ENCODE assay signal across 27 cellular contexts in genomic region chr1:158295791-158296190, GRCh38. TPM values are rescaled to one million over a fixed set of nuclear protein-coding genes. Genes with fewer than 3 reads are reported as not detected.
DNase-seq lines count a peak whose midpoint lies in the region; ATAC-seq, FAIRE-seq and TF ChIP-seq lines count a peak whose summit lies in the region.
"Had no signal": no experiment of that assay in that cellular context is flagged by ENCODE, and none has a peak within 500 bp of the region (broad histone marks: within the 10 kb centered on the region; RNA-seq: fewer than 3 reads in every experiment).

No MANE protein-coding gene starts in this region.

- no peak overlapping the region for H2BK120ac ChIP-seq in neuronal stem cell (ENCODE audit: low read depth, low read length)

- DNase-seq in bronchial epithelial cell (ENCODE audit: low read depth) (no peak), neuronal stem cell (ENCODE audit: low spot score) (no peak), upper lobe of left lung (no peak), urothelium cell line (ENCODE audit: low spot score) (no peak), GM12892 (ENCODE audit: insufficient read length) (no peak), Ammon's horn (ENCODE audit: low spot score) (no peak)
- DNase-seq in activated T-cell treated with anti-CD3 and anti-CD28 coated beads, Interleukin-2, amount 50 U/mL, for 72 hours: no peak
- DNase-seq: 8988T; AML-193; BE2C; C1 segment of cervical spinal cord; CD4-positive, alpha-beta memory T cell; CD4-positive, CD25-positive, alpha-beta regulatory T cell; CD8-positive, alpha-beta memory T cell; COR-L47; DMS 273 treated with DMSO at 0.1 percent for 48 hours; DMS153; DMS53; DMS79; GF-D8 had no signal

- H3K4me3 Mint-ChIP-seq in activated T-cell treated with anti-CD3 and anti-CD28 coated beads, Interleukin-2, amount 50 U/mL, for 72 hours: no peak overlapping the region
- H3K4me3 Mint-ChIP-seq: CD14-positive monocyte; CD4-positive, alpha-beta memory T cell; CD4-positive, CD25-positive, alpha-beta regulatory T cell; CD8-positive, alpha-beta memory T cell had no signal

- H3K4me1 Mint-ChIP-seq in activated T-cell treated with anti-CD3 and anti-CD28 coated beads, Interleukin-2, amount 50 U/mL, for 72 hours (ENCODE audit: low read depth): no peaks in the 10 kb centered on the region
- H3K4me1 Mint-ChIP-seq: CD14-positive monocyte; CD4-positive, alpha-beta memory T cell; CD4-positive, CD25-positive, alpha-beta regulatory T cell; CD8-positive, alpha-beta memory T cell had no signal

- H3K27me3 Mint-ChIP-seq in activated T-cell treated with anti-CD3 and anti-CD28 coated beads, Interleukin-2, amount 50 U/mL, for 72 hours (ENCODE audit: low read depth): peaks cover 7% of the 10 kb centered on the region

- H3K27me3 ChIP-seq in bronchial epithelial cell (ENCODE audit: control insufficient read depth, insufficient read depth, low read length) (no peaks in the 10 kb centered on the region), neuronal stem cell (ENCODE audit: control insufficient read depth in 3 of 3, insufficient read depth in 3 of 3, low read depth in 1 of 3, low read length in 3 of 3) (no peaks in the 10 kb centered on the region), upper lobe of left lung (no peaks in the 10 kb centered on the region)
- H3K27me3 ChIP-seq: BE2C, BLaER1 had no signal

- no peak overlapping the region for H4K91ac ChIP-seq in neuronal stem cell (ENCODE audit: low read depth, low read length, poor library complexity)

- ATAC-seq in upper lobe of left lung (ENCODE audit: low FRiP score in 2 of 2): peak; percentile 17 to 55
- ATAC-seq in GM19395 (IDR thresholded peaks at IDR 0.05; ENCODE audit: unreplicated experiment): no peak
- ATAC-seq in activated T-cell treated with anti-CD3 and anti-CD28 coated beads, Interleukin-2, amount 50 U/mL, for 72 hours (replicated peaks in 1 of 2): no peak
- ATAC-seq: A549 had no signal

- H3K14ac ChIP-seq in neuronal stem cell (ENCODE audit: low read length): peak overlapping the region; percentile 42

- peaks cover 0 to 4% of the 10 kb centered on the region in 2 donors for H3K9me3 ChIP-seq in neuronal stem cell (replicated peaks in 1 of 2; ENCODE audit: control insufficient read depth in 2 of 2, insufficient read depth in 1 of 2, low read depth in 1 of 2, low read length in 2 of 2)
- peaks cover 0 to 2% (median 0%) of the 10 kb centered on the region in 4 donors for H3K9me3 ChIP-seq in upper lobe of left lung
- H3K9me3 ChIP-seq: A549 had no signal

- H3K9me3 Mint-ChIP-seq in activated T-cell treated with anti-CD3 and anti-CD28 coated beads, Interleukin-2, amount 50 U/mL, for 72 hours: peaks cover 8% of the 10 kb centered on the region in 2 donors

- H3K27ac ChIP-seq in neuronal stem cell (replicated peaks; ENCODE audit: low read length) (no peak overlapping the region), upper lobe of left lung (no peak overlapping the region)
- H3K27ac ChIP-seq: A549, BLaER1 had no signal

- peak overlapping the region; percentile 13 for H2AK5ac ChIP-seq in neuronal stem cell (ENCODE audit: low read depth, low read length)

- peak overlapping the region; percentile 21 for H3K23ac ChIP-seq in neuronal stem cell (ENCODE audit: low read depth, low read length, poor library complexity)

- no peak for TF ChIP-seq POLR2A in upper lobe of left lung (IDR thresholded peaks at IDR 0.05)
- TF ChIP-seq POLR2A in GM12892 (IDR thresholded peaks at IDR 0.05; ENCODE audit: low read depth, low read length): no peak

- TF ChIP-seq CTCF in bronchial epithelial cell (IDR thresholded peaks at IDR 0.05; ENCODE audit: insufficient read depth, low read length, severe bottlenecking) (no peak), upper lobe of left lung (IDR thresholded peaks at IDR 0.05) (no peak)

- peaks cover 3 to 5% of the 10 kb centered on the region in 2 donors for H3K36me3 Mint-ChIP-seq in activated T-cell treated with anti-CD3 and anti-CD28 coated beads, Interleukin-2, amount 50 U/mL, for 72 hours (ENCODE audit: insufficient read depth in 2 of 2)
- H3K36me3 Mint-ChIP-seq: CD4-positive, alpha-beta memory T cell; CD4-positive, CD25-positive, alpha-beta regulatory T cell had no signal

- no peaks in the 10 kb centered on the region for H3K79me1 ChIP-seq in neuronal stem cell (ENCODE audit: low read depth, low read length)

- no peak overlapping the region for H2BK15ac ChIP-seq in neuronal stem cell (ENCODE audit: low read length)

- no peak overlapping the region for H3K4me3 ChIP-seq in bronchial epithelial cell (ENCODE audit: low read depth, low read length)
- H3K4me3 ChIP-seq in neuronal stem cell (ENCODE audit: low read length in 2 of 2): peak overlapping the region in 1 of 2 donors; percentile 47
- H3K4me3 ChIP-seq in upper lobe of left lung: no peak overlapping the region
- H3K4me3 ChIP-seq: A549, BLaER1 had no signal

- H2BK12ac ChIP-seq in neuronal stem cell (ENCODE audit: low read length): no peak overlapping the region

- no peak overlapping the region for H4K8ac ChIP-seq in neuronal stem cell (ENCODE audit: low read depth, low read length)

- no peak overlapping the region for H3K27ac Mint-ChIP-seq in activated T-cell treated with anti-CD3 and anti-CD28 coated beads, Interleukin-2, amount 50 U/mL, for 72 hours
- H3K27ac Mint-ChIP-seq: CD14-positive monocyte; CD4-positive, alpha-beta memory T cell; CD4-positive, CD25-positive, alpha-beta regulatory T cell; CD8-positive, alpha-beta memory T cell had no signal

- H3K4ac ChIP-seq in neuronal stem cell (ENCODE audit: low read length): no peak overlapping the region

- no peak overlapping the region for H3K4me2 ChIP-seq in neuronal stem cell (ENCODE audit: insufficient read depth, low read length, poor library complexity, severe bottlenecking)
- H3K4me2 ChIP-seq: A549, BLaER1 had no signal

- no peaks in the 10 kb centered on the region for H3K36me3 ChIP-seq in bronchial epithelial cell (ENCODE audit: control insufficient read depth, insufficient read depth, low read length)
- no peaks in the 10 kb centered on the region for H3K36me3 ChIP-seq in neuronal stem cell (replicated peaks in 1 of 2; ENCODE audit: control insufficient read depth in 2 of 2, insufficient read depth in 2 of 2, low read length in 2 of 2)
- H3K36me3 ChIP-seq in upper lobe of left lung: no peaks in the 10 kb centered on the region
- H3K36me3 ChIP-seq: BE2C had no signal

- peak overlapping the region; percentile 4 for H3K9ac ChIP-seq in neuronal stem cell (ENCODE audit: low read depth, low read length, poor library complexity)
- H3K9ac ChIP-seq: BLaER1 had no signal

- no peak for TF ChIP-seq EP300 in upper lobe of left lung (IDR thresholded peaks at IDR 0.05)

- no peak overlapping the region for H2BK5ac ChIP-seq in neuronal stem cell (ENCODE audit: low read length)

- no peak overlapping the region for H2AFZ ChIP-seq in neuronal stem cell (ENCODE audit: low read length)

- H3K4me1 ChIP-seq in neuronal stem cell (ENCODE audit: control insufficient read depth in 2 of 2, insufficient read depth in 1 of 2, low read depth in 1 of 2, low read length in 2 of 2) (no peaks in the 10 kb centered on the region), upper lobe of left lung (no peaks in the 10 kb centered on the region)
- H3K4me1 ChIP-seq: A549, BE2C had no signal

- no CpG with 5 or more reads among the region's 2 CpGs for WGBS in neuronal stem cell (ENCODE audit: extremely low coverage in 2 of 2, insufficient read length in 2 of 2, insufficient replicate concordance in 1 of 2), 2 donors
- 92 to 94% methylated on average over 2 of the region's 2 CpGs for WGBS in upper lobe of left lung, 2 donors

- FAIRE-seq in bronchial epithelial cell (lab: Jason Lieb, UNC): peak; percentile 68
- FAIRE-seq in urothelium cell line (lab: Jason Lieb, UNC): peak; percentile 59
- FAIRE-seq in GM12892 (lab: Jason Lieb, UNC): no peak
- FAIRE-seq: A549, G401.6, GM12891, GM18507 had no signal

- H3K18ac ChIP-seq in neuronal stem cell (ENCODE audit: low read length): peak overlapping the region; percentile 35

RNA-seq across cellular contexts. Expression of gene CD1C, which starts 6.1 kb away (rescaled TPM):
- total RNA-seq in bronchial epithelial cell (not detected in 2 replicates), upper lobe of left lung (1 to 10 TPM in 2 of 6 donors, under 1 TPM in 1, not detected in 3; 0.46 to 6.8 (median 3.3) TPM)
- polyA plus RNA-seq in neuronal stem cell (2013, experiment 1 of 2): not detected
- polyA plus RNA-seq in neuronal stem cell (2013, experiment 2 of 2): not detected
- 3.9 TPM for polyA plus RNA-seq in GM12892 (2012; ENCODE audit: missing spikeins)
- total RNA-seq in activated T-cell treated with anti-CD3 and anti-CD28 coated beads, Interleukin-2, amount 50 U/mL, for 72 hours: under 1 TPM in 1 of 2 donors, not detected in 1; 0.16 TPM
- total RNA-seq: CD4-positive, alpha-beta memory T cell; CD4-positive, CD25-positive, alpha-beta regulatory T cell had no signal
- polyA plus RNA-seq: A549; CD8-positive, alpha-beta memory T cell had no signal

RNA-seq across cellular contexts. Expression of gene CD1B, which starts 35.5 kb away (rescaled TPM):
- total RNA-seq in bronchial epithelial cell: not detected in 2 replicates
- polyA plus RNA-seq in neuronal stem cell (2013, experiment 1 of 2): not detected
- polyA plus RNA-seq in neuronal stem cell (2013, experiment 2 of 2): not detected
- under 1 TPM in 2 of 6 donors, not detected in 4; 0.17 to 0.26 TPM for total RNA-seq in upper lobe of left lung
- polyA plus RNA-seq in GM12892 (2012; ENCODE audit: missing spikeins): not detected
- not detected for total RNA-seq in activated T-cell treated with anti-CD3 and anti-CD28 coated beads, Interleukin-2, amount 50 U/mL, for 72 hours
- total RNA-seq: CD4-positive, alpha-beta memory T cell; CD4-positive, CD25-positive, alpha-beta regulatory T cell; CD8-positive, alpha-beta memory T cell had no signal
- polyA plus RNA-seq: A549; CD4-positive, alpha-beta memory T cell; CD4-positive, CD25-positive, alpha-beta regulatory T cell; CD8-positive, alpha-beta memory T cell had no signal

RNA-seq across cellular contexts. Expression of gene CD1A, which starts 41.6 kb away (rescaled TPM):
- total RNA-seq in bronchial epithelial cell (not detected in 2 replicates), upper lobe of left lung (under 1 TPM in 2 of 6 donors, not detected in 4; 0.51 to 0.72 TPM)
- not detected for polyA plus RNA-seq in neuronal stem cell (2013, experiment 1 of 2)
- not detected for polyA plus RNA-seq in neuronal stem cell (2013, experiment 2 of 2)
- polyA plus RNA-seq in GM12892 (2012; ENCODE audit: missing spikeins): not detected
- not detected for total RNA-seq in activated T-cell treated with anti-CD3 and anti-CD28 coated beads, Interleukin-2, amount 50 U/mL, for 72 hours
- total RNA-seq: CD4-positive, alpha-beta memory T cell; CD4-positive, CD25-positive, alpha-beta regulatory T cell had no signal
- polyA plus RNA-seq: A549; CD4-positive, alpha-beta memory T cell; CD4-positive, CD25-positive, alpha-beta regulatory T cell; CD8-positive, alpha-beta memory T cell had no signal

RNA-seq across cellular contexts. Expression of gene CD1E, which starts 57.9 kb away (rescaled TPM):
- not detected in 2 replicates for total RNA-seq in bronchial epithelial cell
- not detected for polyA plus RNA-seq in neuronal stem cell (2013, experiment 1 of 2)
- not detected for polyA plus RNA-seq in neuronal stem cell (2013, experiment 2 of 2)
- total RNA-seq in upper lobe of left lung: 1 to 10 TPM in 2 of 6 donors, not detected in 4; 2.1 to 4.0 TPM
- polyA plus RNA-seq in GM12892 (2012; ENCODE audit: missing spikeins): not detected
- total RNA-seq in activated T-cell treated with anti-CD3 and anti-CD28 coated beads, Interleukin-2, amount 50 U/mL, for 72 hours: not detected
- total RNA-seq: CD4-positive, alpha-beta memory T cell; CD4-positive, CD25-positive, alpha-beta regulatory T cell; CD8-positive, alpha-beta memory T cell had no signal
- polyA plus RNA-seq: A549; CD4-positive, alpha-beta memory T cell; CD4-positive, CD25-positive, alpha-beta regulatory T cell; CD8-positive, alpha-beta memory T cell had no signal

Comparison
In these comparisons a context has a peak if more than half of its experiments do, and no peak if none do; other contexts are left out.
1. ATAC-seq: peak in upper lobe of left lung (2 of 2); none in GM19395 (single experiment) and activated T-cell treated with anti-CD3 and anti-CD28 coated beads, Interleukin-2, amount 50 U/mL, for 72 hours (0 of 2).